14 cellular contexts compared by ENCODE assay signal in the genomic region with DNA sequence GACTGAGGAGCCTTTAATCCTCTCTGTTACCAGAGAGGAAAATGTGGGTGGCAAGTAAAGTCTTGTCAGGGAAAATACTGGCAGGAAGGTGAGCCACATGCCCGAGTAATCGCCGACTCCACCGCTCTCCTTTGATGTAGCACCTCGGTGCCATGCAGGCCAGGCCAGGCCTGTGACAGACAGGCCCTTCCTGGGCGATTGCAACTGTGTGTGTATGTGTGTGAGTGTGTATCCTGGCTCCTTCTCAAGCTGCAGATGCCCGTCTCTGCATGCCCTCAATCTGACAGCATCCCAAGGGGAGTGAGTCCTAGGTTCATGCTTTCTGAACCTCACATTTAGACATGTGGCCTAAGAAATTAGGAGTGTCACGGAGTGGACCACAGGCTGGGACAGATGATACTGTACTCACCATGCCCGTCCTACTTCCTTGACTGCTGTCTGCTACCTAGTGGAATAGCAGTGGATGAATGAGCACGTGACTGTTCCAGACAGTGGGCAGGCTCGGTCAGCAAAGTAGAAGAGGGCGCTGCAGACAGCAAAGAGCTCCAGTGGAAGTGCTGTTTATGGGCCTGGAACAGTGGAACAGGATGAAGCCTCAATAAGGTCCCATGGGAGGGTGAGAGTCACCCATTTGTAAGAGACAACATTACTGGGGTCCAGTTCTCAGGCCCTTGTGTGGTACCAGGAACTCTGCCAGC. TPM values are rescaled to one million over a fixed set of nuclear protein-coding genes. Genes with fewer than 3 reads are reported as not detected.
DNase-seq lines count a peak whose midpoint lies in the region; ATAC-seq and TF ChIP-seq lines count a peak whose summit lies in the region.
"Had no signal": no experiment of that assay in that cellular context is flagged by ENCODE, and none has a peak within 500 bp of the region (broad histone marks: within the 10 kb centered on the region; RNA-seq: fewer than 3 reads in every experiment).

No MANE protein-coding gene starts in this region.

- ATAC-seq in HG02623 (IDR thresholded peaks at IDR 0.05; ENCODE audit: unreplicated experiment) (no peak), GM21423 (IDR thresholded peaks at IDR 0.05; ENCODE audit: unreplicated experiment) (no peak), GM18867 (IDR thresholded peaks at IDR 0.05; ENCODE audit: unreplicated experiment) (no peak)
- ATAC-seq: activated CD4-positive, alpha-beta T cell treated with anti-CD3 and anti-CD28 coated beads for 36 hours; heart left ventricle had no signal

- H3K4me3 ChIP-seq in BLaER1 (no peak overlapping the region), epithelial cell of proximal tubule (ENCODE audit: low read depth, low read length) (no peak overlapping the region), osteoblast (ENCODE audit: insufficient read depth, low read length) (no peak overlapping the region)
- H3K4me3 ChIP-seq: heart left ventricle had no signal

- H3K9me3 ChIP-seq in BLaER1 (no peaks in the 10 kb centered on the region), osteoblast (ENCODE audit: low read depth, low read length) (no peaks in the 10 kb centered on the region)
- H3K9me3 ChIP-seq: heart left ventricle had no signal

- H4K20me1 ChIP-seq in BLaER1: no peaks in the 10 kb centered on the region
- no peaks in the 10 kb centered on the region for H4K20me1 ChIP-seq in osteoblast (ENCODE audit: insufficient read depth, low read length)

- peak; percentile 18 to 46 for DNase-seq in NCI-H526 (lab: John Stamatoyannopoulos, UW)
- DNase-seq in epithelial cell of proximal tubule (ENCODE audit: low read depth): no peak
- DNase-seq in osteoblast (ENCODE audit: insufficient read length, low spot score, missing footprints): no peak
- DNase-seq in NCI-H128 (lab: John Stamatoyannopoulos, UW; ENCODE audit: unreplicated experiment): no peak
- DNase-seq: activated CD4-positive, alpha-beta T cell treated with anti-CD3 and anti-CD28 coated beads for 36 hours; activated T-cell treated with anti-CD3 and anti-CD28 coated beads, Interleukin-2, amount 50 U/mL, for 48 hours; EL; heart left ventricle; NCI-H2029 treated with DMSO at 0.1 percent for 48 hours; stimulated activated CD4-positive, alpha-beta T cell treated with anti-CD3 and anti-CD28 coated beads, Interleukin-15, amount 100 ng/mL, for 24 hours had no signal

- TF ChIP-seq CTCF in epithelial cell of proximal tubule (conservative IDR thresholded peaks at IDR 0.05; ENCODE audit: low read depth, low read length) (peak; percentile 35), osteoblast (IDR thresholded peaks at IDR 0.05; ENCODE audit: extremely low read depth, low read depth, low read length) (peak; percentile 13)

- H3K27me3 ChIP-seq in BLaER1: no peaks in the 10 kb centered on the region
- peaks cover 17% of the 10 kb centered on the region for H3K27me3 ChIP-seq in osteoblast (ENCODE audit: insufficient read depth, low read length)

- peak overlapping the region; percentile 36; the same call in 1 of the 2 replicates for H3K27ac ChIP-seq in BLaER1
- no peak overlapping the region for H3K27ac ChIP-seq in osteoblast (ENCODE audit: low read depth, low read length)

- no peaks in the 10 kb centered on the region for H3K79me2 ChIP-seq in osteoblast (ENCODE audit: insufficient read depth, low read length)

- H3K4me1 ChIP-seq in BLaER1 (peaks cover 60% of the 10 kb centered on the region), osteoblast (ENCODE audit: insufficient read depth, low read length) (peaks cover 38% of the 10 kb centered on the region)

- H3K36me3 ChIP-seq in BLaER1 (no peaks in the 10 kb centered on the region), osteoblast (ENCODE audit: insufficient read depth, low read length) (no peaks in the 10 kb centered on the region)
- H3K36me3 ChIP-seq: heart left ventricle had no signal

- H3K9ac ChIP-seq in BLaER1: no peak overlapping the region

- H3K4me2 ChIP-seq in BLaER1 (peak overlapping the region; percentile 57), osteoblast (ENCODE audit: insufficient read depth, low read length) (no peak overlapping the region)

- H2AFZ ChIP-seq in osteoblast (ENCODE audit: low read length): peak overlapping the region; percentile 2

RNA-seq across cellular contexts. Expression of gene SERTAD4, which starts 25.3 kb away (rescaled TPM):
- 8.7 and 12.7 TPM in 2 replicates for total RNA-seq in epithelial cell of proximal tubule
- 2.9 and 8.0 TPM in 2 replicates for total RNA-seq in osteoblast
- total RNA-seq: activated CD4-positive, alpha-beta T cell treated with anti-CD3 and anti-CD28 coated beads for 36 hours had no signal

Comparison
In these comparisons a context has a peak if more than half of its experiments do, and no peak if none do; other contexts are left out.
1. DNase-seq: peak in NCI-H526 (2 of 2); none in epithelial cell of proximal tubule (single experiment), osteoblast (single experiment) and NCI-H128 (single experiment).